Comparison of ENCODE assay signal across 20 cellular contexts in genomic region chr22:27540247-27540646, GRCh38.
A peak's percentile ranks its signal among the peaks of the same experiment; 100 is the strongest.
DNase-seq lines count a peak whose midpoint lies in the region; ATAC-seq, FAIRE-seq and TF ChIP-seq lines count a peak whose summit lies in the region.
"Had no signal": no experiment of that assay in that cellular context is flagged by ENCODE, and none has a peak within 500 bp of the region (broad histone marks: within the 10 kb centered on the region; RNA-seq: fewer than 3 reads in every experiment).

No MANE protein-coding gene starts in this region.

- no peak overlapping the region for H2AFZ ChIP-seq in HCT116 (ENCODE audit: low read depth, low read length, poor library complexity, severe bottlenecking)

- no peaks in the 10 kb centered on the region for H4K20me1 ChIP-seq in HCT116 (ENCODE audit: insufficient read depth)
- H4K20me1 ChIP-seq: BLaER1 treated with 17β-estradiol and CSF1 and Interleukin-3, amounts not matched to agents 10 nM and 100 nM had no signal

- peak; percentile 67 for ATAC-seq in HCT116
- ATAC-seq in stimulated activated memory B cell treated with anti-CD40 and anti-IgM and Interleukin-4, amounts not matched to agents 10 μg/mL and 1 μg/mL and 100 μg/mL, for 72 hours, result no peak
- ATAC-seq: CD8-positive, alpha-beta T cell had no signal

- no peaks in the 10 kb centered on the region for H3K9me2 ChIP-seq in HCT116 (ENCODE audit: insufficient read depth)

- H3K4me3 ChIP-seq in HCT116 (replicated peaks in 1 of 2; ENCODE audit: low read depth in 1 of 2, low read length in 2 of 2), result no peak overlapping the region
- H3K4me3 ChIP-seq: BLaER1 treated with 17β-estradiol and CSF1 and Interleukin-3, amounts not matched to agents 10 nM and 100 nM had no signal

- H3K4me1 Mint-ChIP-seq in brain (peaks cover 65% of the 10 kb centered on the region), nephron progenitor cell (peaks cover 78% of the 10 kb centered on the region)
- no peaks in the 10 kb centered on the region for H3K4me1 Mint-ChIP-seq in stimulated activated memory B cell treated with anti-CD40 and anti-IgM and Interleukin-4, amounts not matched to agents 10 μg/mL and 1 μg/mL and 100 μg/mL, for 72 hours
- H3K4me1 Mint-ChIP-seq in activated CD4-positive, alpha-beta T cell treated with anti-CD3 and anti-CD28 coated beads, Interleukin-2, amount 10 ng/mL, durations not matched to agents 7 days and 5 days, result no peaks in the 10 kb centered on the region
- H3K4me1 Mint-ChIP-seq: B cell had no signal

- TF ChIP-seq POLR2A in HCT116 (IDR thresholded peaks at IDR 0.05; ENCODE audit: borderline replicate concordance, extremely low read depth, insufficient read depth, insufficient read length), result no peak

- H3K27me3 Mint-ChIP-seq in brain (peaks cover 3% of the 10 kb centered on the region), nephron progenitor cell (ENCODE audit: low read depth, poor library complexity) (peaks cover 20% of the 10 kb centered on the region)
- H3K27me3 Mint-ChIP-seq in stimulated activated memory B cell treated with anti-CD40 and anti-IgM and Interleukin-4, amounts not matched to agents 10 μg/mL and 1 μg/mL and 100 μg/mL, for 72 hours, result peaks cover 15% of the 10 kb centered on the region
- no peaks in the 10 kb centered on the region for H3K27me3 Mint-ChIP-seq in activated CD4-positive, alpha-beta T cell treated with anti-CD3 and anti-CD28 coated beads, Interleukin-2, amount 10 ng/mL, durations not matched to agents 7 days and 5 days

- FAIRE-seq in urothelium cell line (lab: Jason Lieb, UNC), result peak; percentile 96
- FAIRE-seq: G401.6, GM12891, GM18507 had no signal

- CTCF ChIA-PET in HCT116 (lab: Charles Lee), result no interaction called here
- CTCF ChIA-PET in activated CD4-positive, alpha-beta T cell treated with anti-CD3 and anti-CD28 coated beads, Interleukin-2, amount 10 ng/mL, durations not matched to agents 7 days and 5 days (lab: Charles Lee), result no interaction called here

- no peak for TF ChIP-seq RAD21 in HCT116 (IDR thresholded peaks at IDR 0.05; ENCODE audit: low read depth)

- no TSS peak for BruUV-seq in HCT116 (replicated peaks; lab: Mats Ljungman, UMichigan)

- RAD21 ChIA-PET in HCT116 (lab: Charles Lee; ENCODE audit: low non-redundant PET in 1 of 2, low total read pairs in 2 of 2, uncharacterized antibody in 2 of 2, unreplicated experiment in 2 of 2), result no interaction called here

- no peaks in the 10 kb centered on the region for H3K27me3 ChIP-seq in HCT116 (ENCODE audit: insufficient read depth, low read length)
- H3K27me3 ChIP-seq: BLaER1 treated with 17β-estradiol and CSF1 and Interleukin-3, amounts not matched to agents 10 nM and 100 nM had no signal

- intact Hi-C loops in HCT116 (cut with micrococcal nuclease), result no loop called here

- TF ChIP-seq CTCF in HCT116 (IDR thresholded peaks at IDR 0.05 in 2 of 3, conservative IDR thresholded peaks at IDR 0.05 in 1 of 3; ENCODE audit: borderline replicate concordance in 1 of 3, insufficient read depth in 1 of 3, low read depth in 2 of 3, low read length in 2 of 3), result peak in 1 of 3 experiments; percentile 16; a peak in 1 of 6 replicates
- TF ChIP-seq CTCF in brain (conservative IDR thresholded peaks at IDR 0.05), result no peak
- TF ChIP-seq CTCF in nephron progenitor cell (IDR thresholded peaks at IDR 0.05), result no peak

- H3K36me3 ChIP-seq in HCT116 (ENCODE audit: control insufficient read depth in 1 of 2, insufficient read depth in 2 of 2, low read length in 2 of 2), result no peaks in the 10 kb centered on the region
- H3K36me3 ChIP-seq: BLaER1 treated with 17β-estradiol and CSF1 and Interleukin-3, amounts not matched to agents 10 nM and 100 nM had no signal

- peaks cover 0 to 2% (median 0%) of the 10 kb centered on the region in 5 experiments for H3K9me3 Mint-ChIP-seq in brain
- no peaks in the 10 kb centered on the region for H3K9me3 Mint-ChIP-seq in nephron progenitor cell
- peaks cover 3% of the 10 kb centered on the region for H3K9me3 Mint-ChIP-seq in stimulated activated memory B cell treated with anti-CD40 and anti-IgM and Interleukin-4, amounts not matched to agents 10 μg/mL and 1 μg/mL and 100 μg/mL, for 72 hours
- H3K9me3 Mint-ChIP-seq in activated CD4-positive, alpha-beta T cell treated with anti-CD3 and anti-CD28 coated beads, Interleukin-2, amount 10 ng/mL, durations not matched to agents 7 days and 5 days, result no peaks in the 10 kb centered on the region
- H3K9me3 Mint-ChIP-seq: CD8-positive, alpha-beta T cell had no signal

- DNase-seq in HCT116 (ENCODE audit: low read depth, low spot score) (no peak), nephron progenitor cell (no peak), urothelium cell line (ENCODE audit: low spot score) (no peak), NCI-H82 treated with DMSO at 0.1 percent for 48 hours (lab: John Stamatoyannopoulos, UW; ENCODE audit: unreplicated experiment) (no peak)
- no peak for DNase-seq in activated CD4-positive, alpha-beta T cell treated with anti-CD3 and anti-CD28 coated beads, Interleukin-2, amount 10 ng/mL, durations not matched to agents 7 days and 5 days
- DNase-seq: 8988T; Calu3; CD8-positive, alpha-beta T cell; DMS53; DND-41; GOT3; H7 had no signal

- no peaks in the 10 kb centered on the region for H3K9me3 ChIP-seq in HCT116 (ENCODE audit: control insufficient read depth in 1 of 2, insufficient read depth in 1 of 2, low read depth in 1 of 2, low read length in 2 of 2)
- H3K9me3 ChIP-seq: BLaER1 treated with 17β-estradiol and CSF1 and Interleukin-3, amounts not matched to agents 10 nM and 100 nM had no signal

- no peak overlapping the region for H3K9ac ChIP-seq in HCT116 (ENCODE audit: low read length)
- H3K9ac ChIP-seq: BLaER1 treated with 17β-estradiol and CSF1 and Interleukin-3, amounts not matched to agents 10 nM and 100 nM had no signal

- POLR2A ChIA-PET in HCT116 (lab: Charles Lee), result no interaction called here
- POLR2A ChIA-PET in activated CD4-positive, alpha-beta T cell treated with anti-CD3 and anti-CD28 coated beads, Interleukin-2, amount 10 ng/mL, durations not matched to agents 7 days and 5 days (lab: Charles Lee), result no interaction called here

- no peak overlapping the region for H3K4me2 ChIP-seq in HCT116 (ENCODE audit: low read length)
- H3K4me2 ChIP-seq: BLaER1 treated with 17β-estradiol and CSF1 and Interleukin-3, amounts not matched to agents 10 nM and 100 nM had no signal

- H3K4me3 Mint-ChIP-seq in brain, result no peak overlapping the region
- H3K4me3 Mint-ChIP-seq in nephron progenitor cell, result no peak overlapping the region
- no peak overlapping the region for H3K4me3 Mint-ChIP-seq in stimulated activated memory B cell treated with anti-CD40 and anti-IgM and Interleukin-4, amounts not matched to agents 10 μg/mL and 1 μg/mL and 100 μg/mL, for 72 hours
- no peak overlapping the region for H3K4me3 Mint-ChIP-seq in activated CD4-positive, alpha-beta T cell treated with anti-CD3 and anti-CD28 coated beads, Interleukin-2, amount 10 ng/mL, durations not matched to agents 7 days and 5 days
- H3K4me3 Mint-ChIP-seq: B cell; CD8-positive, alpha-beta T cell had no signal

- no peaks in the 10 kb centered on the region for H3K4me1 ChIP-seq in HCT116 (ENCODE audit: control insufficient read depth in 1 of 2, insufficient read depth in 2 of 2, low read length in 2 of 2)

- H3K36me3 Mint-ChIP-seq in brain (no peaks in the 10 kb centered on the region), nephron progenitor cell (ENCODE audit: low read depth) (no peaks in the 10 kb centered on the region)
- H3K36me3 Mint-ChIP-seq in stimulated activated memory B cell treated with anti-CD40 and anti-IgM and Interleukin-4, amounts not matched to agents 10 μg/mL and 1 μg/mL and 100 μg/mL, for 72 hours, result no peaks in the 10 kb centered on the region
- H3K36me3 Mint-ChIP-seq in activated CD4-positive, alpha-beta T cell treated with anti-CD3 and anti-CD28 coated beads, Interleukin-2, amount 10 ng/mL, durations not matched to agents 7 days and 5 days (ENCODE audit: low read depth), result no peaks in the 10 kb centered on the region
- H3K36me3 Mint-ChIP-seq: CD8-positive, alpha-beta T cell had no signal

- H3K27ac Mint-ChIP-seq in brain (peak overlapping the region; percentile 33 to 91 (median 86)), nephron progenitor cell (peak overlapping the region; percentile 64)
- H3K27ac Mint-ChIP-seq in stimulated activated memory B cell treated with anti-CD40 and anti-IgM and Interleukin-4, amounts not matched to agents 10 μg/mL and 1 μg/mL and 100 μg/mL, for 72 hours, result no peak overlapping the region
- H3K27ac Mint-ChIP-seq in activated CD4-positive, alpha-beta T cell treated with anti-CD3 and anti-CD28 coated beads, Interleukin-2, amount 10 ng/mL, durations not matched to agents 7 days and 5 days, result no peak overlapping the region
- H3K27ac Mint-ChIP-seq: B cell; CD8-positive, alpha-beta T cell had no signal

- no peaks in the 10 kb centered on the region for H3K79me2 ChIP-seq in HCT116 (ENCODE audit: insufficient read depth, low read length)

- H3K27ac ChIP-seq in HCT116 (ENCODE audit: low read depth, low read length), result no peak overlapping the region
- H3K27ac ChIP-seq: BLaER1 treated with 17β-estradiol and CSF1 and Interleukin-3, amounts not matched to agents 10 nM and 100 nM; HL-60 had no signal

TF ChIP-seq in HCT116, 20 proteins besides CTCF, POLR2A, EP300 and RAD21 (continues in another document):
- TF ChIP-seq TCF7L2 (IDR thresholded peaks at IDR 0.05; ENCODE audit: borderline replicate concordance, extremely low read depth, insufficient read depth, insufficient read length), result no peak
- TF ChIP-seq ZNF274 (IDR thresholded peaks at IDR 0.05; ENCODE audit: low read depth, low read length), result no peak
- TF ChIP-seq CEBPB (IDR thresholded peaks at IDR 0.05; ENCODE audit: low read depth), result no peak
- TF ChIP-seq ZBTB33 (IDR thresholded peaks at IDR 0.05; ENCODE audit: extremely low read depth, insufficient replicate concordance, low read length), result no peak
- no peak for TF ChIP-seq ATF3 (IDR thresholded peaks at IDR 0.05)
- no peak for TF ChIP-seq SRF (IDR thresholded peaks at IDR 0.05; ENCODE audit: low read depth)

Comparison
In these comparisons a context has a peak if more than half of its experiments do, and no peak if none do; other contexts are left out.
1. H3K27ac Mint-ChIP-seq: peak in brain (5 of 5) and nephron progenitor cell (single experiment); none in stimulated activated memory B cell treated with anti-CD40 and anti-IgM and Interleukin-4, amounts not matched to agents 10 μg/mL and 1 μg/mL and 100 μg/mL, for 72 hours (single experiment) and activated CD4-positive, alpha-beta T cell treated with anti-CD3 and anti-CD28 coated beads, Interleukin-2, amount 10 ng/mL, durations not matched to agents 7 days and 5 days (single experiment).